Comparison of ENCODE assay signal across 25 cellular contexts in the genomic region with DNA sequence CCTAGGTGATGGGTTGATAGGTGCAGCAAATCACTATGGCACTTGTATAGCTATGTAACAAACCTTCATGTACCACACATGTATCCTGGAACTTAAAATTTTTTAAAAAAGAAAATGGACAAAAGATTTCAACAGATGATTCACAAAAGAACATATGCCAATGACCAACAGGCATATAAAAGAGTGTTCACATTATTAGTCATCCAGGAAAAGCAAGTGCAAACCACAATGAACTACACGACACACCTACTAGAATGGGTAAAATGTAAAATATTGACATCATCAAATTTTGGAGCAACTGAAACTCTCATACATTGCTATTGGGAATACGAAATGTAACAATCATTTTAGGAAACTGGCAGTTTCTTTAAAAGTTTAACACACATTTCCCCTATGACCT.
DNase-seq lines count a peak whose midpoint lies in the region; TF ChIP-seq lines count a peak whose summit lies in the region.
"Had no signal": no experiment of that assay in that cellular context is flagged by ENCODE, and none has a peak within 500 bp of the region (broad histone marks: within the 10 kb centered on the region; RNA-seq: fewer than 3 reads in every experiment).

No MANE protein-coding gene starts in this region.

- no peak for TF ChIP-seq CTCF in astrocyte of the spinal cord (IDR thresholded peaks at IDR 0.05; ENCODE audit: low read depth, low read length)
- TF ChIP-seq CTCF in suprapubic skin (IDR thresholded peaks at IDR 0.05), result no peak

- WGBS in suprapubic skin, result 85% methylated on average over 2 of the region's 2 CpGs

- H3K27me3 ChIP-seq in suprapubic skin, result no peaks in the 10 kb centered on the region
- H3K27me3 ChIP-seq: esophagus muscularis mucosa, tibial artery had no signal

- no peak overlapping the region for H3K27ac ChIP-seq in suprapubic skin
- H3K27ac ChIP-seq: esophagus muscularis mucosa, stomach, tibial artery, WERI-Rb-1 had no signal

- no peaks in the 10 kb centered on the region for H3K4me1 ChIP-seq in suprapubic skin
- H3K4me1 ChIP-seq: esophagus muscularis mucosa, HAP-1, stomach, tibial artery had no signal

- peak; percentile 42 for DNase-seq in EL
- peak; percentile 63 for DNase-seq in LHCN-M2 (ENCODE audit: low read depth)
- DNase-seq in astrocyte of the spinal cord (ENCODE audit: low read depth, low spot score), result peak; percentile 26
- peak; percentile 41 for DNase-seq in iris pigment epithelial cell (ENCODE audit: low read depth)
- no peak for DNase-seq in suprapubic skin (ENCODE audit: low spot score in 2 of 2)
- DNase-seq in GM19238 (ENCODE audit: insufficient read length, low spot score), result no peak
- no peak for DNase-seq in posterior vena cava (ENCODE audit: low spot score)
- DNase-seq: ACHN; activated CD4-positive, alpha-beta T cell treated with anti-CD3 and anti-CD28 coated beads for 48 hours; activated CD8-positive, alpha-beta memory T cell treated with anti-CD3 and anti-CD28 coated beads, Interleukin-2, amount 10 ng/mL, durations not matched to agents 7 days and 5 days; activated naive CD4-positive, alpha-beta T cell treated with Interleukin-2 at 50 U/mL for 16 hours; activated T-cell treated with anti-CD3 and anti-CD28 coated beads, Interleukin-2, amount 50 U/mL, for 48 hours; DMS153; effector memory CD8-positive, alpha-beta T cell; hypothalamus; immature natural killer cell; KBM-7; natural killer cell; NCI-H146; SHP77 treated with DMSO at 0.1 percent for 48 hours; stomach; tibial artery; WERI-Rb-1 had no signal

- in situ Hi-C loops in astrocyte of the spinal cord (cut with HindIII; ENCODE audit: low sequenced_read_pairs), result no loop called here

- intact Hi-C loops in posterior vena cava (cut with DNase I), result no loop called here

- H3K4me3 ChIP-seq in astrocyte of the spinal cord (ENCODE audit: low read depth, low read length) (no peak overlapping the region), suprapubic skin (no peak overlapping the region)
- H3K4me3 ChIP-seq: esophagus muscularis mucosa, HAP-1, stomach, tibial artery had no signal

- TF ChIP-seq EP300 in suprapubic skin (IDR thresholded peaks at IDR 0.05), result no peak

- TF ChIP-seq POLR2A in suprapubic skin (IDR thresholded peaks at IDR 0.05), result no peak

- peaks cover 3% of the 10 kb centered on the region for H3K9me3 ChIP-seq in suprapubic skin
- H3K9me3 ChIP-seq: HAP-1 had no signal

- H3K36me3 ChIP-seq in suprapubic skin, result no peaks in the 10 kb centered on the region
- H3K36me3 ChIP-seq: esophagus muscularis mucosa, HAP-1, stomach, WERI-Rb-1 had no signal

Comparison
In these comparisons a context has a peak if more than half of its experiments do, and no peak if none do; other contexts are left out.
1. DNase-seq: peak in EL (single experiment), LHCN-M2 (single experiment), astrocyte of the spinal cord (single experiment) and iris pigment epithelial cell (single experiment); none in suprapubic skin (0 of 2), GM19238 (single experiment) and posterior vena cava (single experiment).